8 cellular contexts compared by ENCODE assay signal in the genomic region with DNA sequence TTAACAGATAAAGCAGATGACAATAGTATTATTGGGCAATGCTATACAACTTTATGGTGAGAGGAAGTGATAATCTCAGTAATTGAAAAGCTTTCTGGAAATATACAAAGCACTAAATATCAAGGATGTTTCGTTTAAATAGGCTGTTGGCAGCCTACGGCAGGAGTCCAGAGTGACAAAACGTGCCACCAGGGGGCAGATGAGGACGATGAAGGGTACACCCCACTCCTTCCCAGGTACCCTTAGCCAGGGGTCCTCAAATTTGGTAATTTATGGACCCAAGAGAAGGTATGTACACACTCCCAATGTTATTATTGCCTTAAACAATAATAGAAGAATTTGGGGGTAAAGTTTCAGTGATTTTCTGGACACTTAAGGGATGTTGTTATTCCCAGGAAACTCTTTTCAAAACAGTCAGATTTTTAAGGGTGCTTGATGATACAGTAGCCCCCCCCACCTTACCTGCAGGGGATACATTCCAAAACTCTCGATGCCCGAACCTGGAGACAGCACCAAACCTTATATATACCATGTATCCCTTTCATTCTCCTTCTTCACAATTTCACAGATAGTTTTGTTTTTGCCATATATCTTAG. TPM values are rescaled to one million over a fixed set of nuclear protein-coding genes. Genes with fewer than 3 reads are reported as not detected.
DNase-seq lines count a peak whose midpoint lies in the region; ATAC-seq and TF ChIP-seq lines count a peak whose summit lies in the region.

No MANE protein-coding gene starts in this region.

- H3F3A ChIP-seq in MM.1S (ENCODE audit: insufficient read depth, low read length) (no peaks in the 10 kb centered on the region), neural cell (ENCODE audit: insufficient read depth, low read length, poor library complexity, severe bottlenecking) (no peaks in the 10 kb centered on the region)

- peaks cover 3% of the 10 kb centered on the region for H3K9me3 Mint-ChIP-seq in chondrocyte (ENCODE audit: low read depth)

- peak; percentile 86 for TF ChIP-seq CTCF in MM.1S (IDR thresholded peaks at IDR 0.05; ENCODE audit: low read length)
- peak; percentile 77 for TF ChIP-seq CTCF in chondrocyte (IDR thresholded peaks at IDR 0.05)
- peak; percentile 73 for TF ChIP-seq CTCF in neural cell (IDR thresholded peaks at IDR 0.05; ENCODE audit: poor library complexity, severe bottlenecking)

- H3K27me3 ChIP-seq in MM.1S (replicated peaks; ENCODE audit: insufficient read depth, low read length) (no peaks in the 10 kb centered on the region), neural cell (ENCODE audit: insufficient read depth, low read depth, low read length) (no peaks in the 10 kb centered on the region)

- H3K4me3 ChIP-seq in MM.1S (ENCODE audit: low read length) (no peak overlapping the region), neural cell (ENCODE audit: low read length) (peak overlapping the region; percentile 83)

- H3K27ac Mint-ChIP-seq in chondrocyte (ENCODE audit: unreplicated experiment) = no peak overlapping the region

- H3K4me2 ChIP-seq in MM.1S (ENCODE audit: low read depth, low read length) = no peak overlapping the region
- peak overlapping the region; percentile 74 for H3K4me2 ChIP-seq in neural cell (ENCODE audit: low read length)

- H3K79me2 ChIP-seq in MM.1S (ENCODE audit: low read length) (no peaks in the 10 kb centered on the region), neural cell (replicated peaks; ENCODE audit: insufficient read depth, low read length) (peaks cover 11% of the 10 kb centered on the region)

- H4K20me1 ChIP-seq in MM.1S (ENCODE audit: insufficient read depth, low read length) = no peaks in the 10 kb centered on the region
- H4K20me1 ChIP-seq in neural cell (ENCODE audit: insufficient read depth) = no peaks in the 10 kb centered on the region

- H3K9ac ChIP-seq in MM.1S (ENCODE audit: low read length) (no peak overlapping the region), neural cell (ENCODE audit: low read length) (peak overlapping the region; percentile 89)

- H3K36me3 ChIP-seq in MM.1S (replicated peaks; ENCODE audit: insufficient read depth, low read length) = no peaks in the 10 kb centered on the region
- no peaks in the 10 kb centered on the region for H3K36me3 ChIP-seq in neural cell (ENCODE audit: insufficient read depth, low read length)

- H3K27ac ChIP-seq in MM.1S (ENCODE audit: low read length) (no peak overlapping the region), neural cell (ENCODE audit: low read length) (peak overlapping the region; percentile 82)

- H3K27me3 Mint-ChIP-seq in chondrocyte (ENCODE audit: low read depth) = peaks cover 12% of the 10 kb centered on the region

- H2AFZ ChIP-seq in MM.1S (ENCODE audit: low read length) (no peak overlapping the region), neural cell (ENCODE audit: low read depth, low read length) (no peak overlapping the region)

- peaks cover 7% of the 10 kb centered on the region for H3K4me1 Mint-ChIP-seq in chondrocyte (ENCODE audit: low read depth)

- no peaks in the 10 kb centered on the region for H3K9me3 ChIP-seq in MM.1S (replicated peaks; ENCODE audit: insufficient read depth, low read length)
- H3K9me3 ChIP-seq in neural cell (ENCODE audit: low read length) = no peaks in the 10 kb centered on the region

- peak; percentile 78 for TF ChIP-seq RAD21 in neural cell (conservative IDR thresholded peaks at IDR 0.05)

- H3K9me2 ChIP-seq in MM.1S (replicated peaks; ENCODE audit: insufficient read depth, low read length) = no peaks in the 10 kb centered on the region
- H3K9me2 ChIP-seq in neural cell (ENCODE audit: insufficient read depth, low read length) = no peaks in the 10 kb centered on the region

- H3K4me1 ChIP-seq in MM.1S (ENCODE audit: low read length) = no peaks in the 10 kb centered on the region

- no peaks in the 10 kb centered on the region for H3K36me3 Mint-ChIP-seq in chondrocyte (ENCODE audit: low read depth)

- ATAC-seq in GM21576 (IDR thresholded peaks at IDR 0.05; ENCODE audit: unreplicated experiment) (no peak), HG02642 (IDR thresholded peaks at IDR 0.05; ENCODE audit: poor library complexity, unreplicated experiment) (no peak)

- TF ChIP-seq EP300 in neural cell (conservative IDR thresholded peaks at IDR 0.05; ENCODE audit: poor library complexity, severe bottlenecking) = no peak

- DNase-seq in NCI-H1436 (lab: John Stamatoyannopoulos, UW) (peak; percentile 65), NCI-H1436 treated with DMSO at 0.1 percent for 48 hours (lab: John Stamatoyannopoulos, UW) (no peak), MM.1S (peak; percentile 56), chondrocyte (ENCODE audit: low spot score) (no peak), NCI-H1048 (lab: John Stamatoyannopoulos, UW) (no peak)

- H3K4me3 Mint-ChIP-seq in chondrocyte (ENCODE audit: unreplicated experiment) = no peak overlapping the region

TF ChIP-seq in neural cell, 6 proteins besides CTCF, POLR2A, EP300 and RAD21:
- TF ChIP-seq SMC3 (conservative IDR thresholded peaks at IDR 0.05; ENCODE audit: poor library complexity) = peak; percentile 87
- TF ChIP-seq MXI1 (conservative IDR thresholded peaks at IDR 0.05; ENCODE audit: poor library complexity, severe bottlenecking) = no peak

RNA-seq across cellular contexts. Expression of a gene that starts 1.4 kb away (rescaled TPM):
- 6.4 to 8.0 TPM (median 6.9 TPM) in 3 replicates for total RNA-seq in chondrocyte
- 7.4 and 10.4 TPM in 2 replicates for polyA plus RNA-seq in neural cell
- polyA minus RNA-seq in neural cell = 15.8 and 19.7 TPM in 2 replicates

RNA-seq across cellular contexts. Expression of a gene that starts 38.1 kb away (rescaled TPM):
- 44.3 to 50.4 TPM (median 44.5 TPM) in 3 replicates for total RNA-seq in chondrocyte
- polyA plus RNA-seq in neural cell = 517 and 582 TPM in 2 replicates
- 255 and 259 TPM in 2 replicates for polyA minus RNA-seq in neural cell

Comparison
In these comparisons a context has a peak if more than half of its experiments do, and no peak if none do; other contexts are left out.
1. DNase-seq: peak in NCI-H1436 (single experiment) and MM.1S (single experiment); none in NCI-H1436 treated with DMSO at 0.1 percent for 48 hours (single experiment), chondrocyte (single experiment) and NCI-H1048 (single experiment).
2. Peak in every context shown above with its lines, with median percentiles within 50 percentile points of each other: CTCF ChIP-seq.